8 cellular contexts compared by ENCODE assay signal in the genomic region with DNA sequence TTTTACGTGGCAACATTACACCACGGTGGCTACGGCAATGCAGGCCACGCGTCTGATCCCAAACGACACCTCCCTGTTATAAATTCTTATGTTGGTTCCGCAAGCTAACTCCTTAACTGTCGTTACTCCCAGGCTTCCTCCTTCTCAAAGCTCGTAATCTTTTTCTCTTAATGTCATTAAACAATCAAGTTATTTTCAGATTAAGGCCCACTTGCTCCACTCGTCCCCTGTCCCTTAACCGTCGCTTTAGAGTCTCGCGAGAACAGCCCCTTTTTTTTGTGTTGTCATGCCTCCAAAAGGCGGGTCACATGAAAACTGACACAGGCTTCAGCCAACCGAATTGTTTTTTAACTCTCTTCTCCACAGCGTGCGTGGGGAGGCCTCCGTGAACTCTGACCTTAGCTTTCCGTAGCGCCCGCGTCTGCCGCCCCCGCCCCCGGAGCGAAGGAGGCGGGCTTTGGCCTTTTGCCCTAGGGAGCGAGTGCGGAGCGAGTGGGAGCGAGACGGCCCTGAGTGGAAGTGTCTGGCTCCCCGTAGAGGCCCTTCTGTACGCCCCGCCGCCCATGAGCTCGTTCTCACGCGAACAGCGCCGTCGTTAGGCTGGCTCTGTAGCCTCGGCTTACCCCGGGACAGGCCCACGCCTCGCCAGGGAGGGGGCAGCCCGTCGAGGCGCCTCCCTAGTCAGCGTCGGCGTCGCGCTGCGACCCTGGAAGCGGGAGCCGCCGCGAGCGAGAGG. TPM values are rescaled to one million over a fixed set of nuclear protein-coding genes. Genes with fewer than 3 reads are reported as not detected.
DNase-seq lines count a peak whose midpoint lies in the region; ATAC-seq, FAIRE-seq and TF ChIP-seq lines count a peak whose summit lies in the region.

A gene (plus strand): TSS at position 463 of the 736 bp plus-strand sequence. CDS start 360 bp downstream, outside the sequence.

- H3K36me3 ChIP-seq in Karpas-422 (ENCODE audit: insufficient read depth, low read length) (peaks cover 12% of the 10 kb centered on the region; the same call in 1 of the 2 replicates), esophagus muscularis mucosa (no peaks in the 10 kb centered on the region)

- peak within 1 kb of the TSS; percentile 95 for H3K4me2 ChIP-seq in Karpas-422 (ENCODE audit: low read depth, low read length, poor library complexity, severe bottlenecking)

- H3K4me1 ChIP-seq in Karpas-422 (ENCODE audit: low read length) (peaks cover 37% of the 10 kb centered on the region), esophagus muscularis mucosa (peaks cover 34 to 51% (median 44%) of the 10 kb centered on the region in 4 donors)

- no peak for TF ChIP-seq EP300 in esophagus muscularis mucosa (IDR thresholded peaks at IDR 0.05)

- no peaks in the 10 kb centered on the region for H3K9me2 ChIP-seq in Karpas-422 (replicated peaks; ENCODE audit: insufficient read depth, low read length)

- whole genome bisulfite sequencing in esophagus muscularis mucosa = under 1% methylated on average over 42 of the region's 61 CpGs

- H3K4me3 ChIP-seq in Karpas-422 (ENCODE audit: low read length) (peak within 1 kb of the TSS; percentile 96), esophagus muscularis mucosa (peak within 1 kb of the TSS; percentile 76 to 95 (median 84))

- H3K27me3 ChIP-seq in Karpas-422 (ENCODE audit: low read length) = no peaks in the 10 kb centered on the region
- no peaks in the 10 kb centered on the region for H3K27me3 ChIP-seq in esophagus muscularis mucosa

- peak in 1 of 3 experiments; percentile 14 for TF ChIP-seq CTCF in esophagus muscularis mucosa (IDR thresholded peaks at IDR 0.05)

- H3K27ac ChIP-seq in Karpas-422 (ENCODE audit: low read length) = peak within 1 kb of the TSS; percentile 83
- peak within 1 kb of the TSS; percentile 95 to 99 (median 97) for H3K27ac ChIP-seq in esophagus muscularis mucosa (replicated peaks in 1 of 4)

- ATAC-seq in GM21825 (IDR thresholded peaks at IDR 0.05; ENCODE audit: unreplicated experiment) = peak; percentile 77

- peak within 1 kb of the TSS; percentile 98 for H3K9ac ChIP-seq in Karpas-422 (ENCODE audit: low read length)

- DNase-seq in DMS79 (lab: John Stamatoyannopoulos, UW) (peak; percentile 85), Karpas-422 (peak; percentile 99), RCC 7860 (ENCODE audit: low spot score) (peak; percentile 94), activated T-helper 1 cell treated with Interleukin-2 at 50 U/mL for 16 hours (ENCODE audit: low read depth) (peak; percentile 92), esophagus muscularis mucosa (ENCODE audit: extremely low spot score) (peak; percentile 100), myocyte (ENCODE audit: low read depth) (peak; percentile 100)
- peak; percentile 89 to 94 for DNase-seq in stimulated activated CD8-positive, alpha-beta memory T cell treated with anti-CD3 and anti-CD28 coated beads, Interleukin-7, amount 100 ng/mL, for 48 hours (ENCODE audit: extremely low read depth in 1 of 2, low read depth in 1 of 2)

- intact Hi-C loops in esophagus muscularis mucosa (cut with DNase I) = no loop called here

- peak; percentile 79 for FAIRE-seq in RCC 7860 (lab: Jason Lieb, UNC)

- H3K9me3 ChIP-seq in Karpas-422 (ENCODE audit: low read length) (no peaks in the 10 kb centered on the region), esophagus muscularis mucosa (no peaks in the 10 kb centered on the region)

- TF ChIP-seq POLR2A in esophagus muscularis mucosa (IDR thresholded peaks at IDR 0.05; ENCODE audit: low read depth) = peak; percentile 65

- peak within 1 kb of the TSS; percentile 84 for H2AFZ ChIP-seq in Karpas-422 (ENCODE audit: low read length)

- peaks cover 24% of the 10 kb centered on the region for H4K20me1 ChIP-seq in Karpas-422 (ENCODE audit: insufficient read depth, low read depth, low read length)

- peaks cover 49% of the 10 kb centered on the region for H3K79me2 ChIP-seq in Karpas-422 (ENCODE audit: low read length)

RNA-seq across cellular contexts. Expression of the gene that starts here (rescaled TPM):
- total RNA-seq in Karpas-422 (2014; rRNA removed; shearing (Covaris generic); ENCODE audit: low replicate concordance) = 79.7 and 117 TPM in 2 replicates
- total RNA-seq in esophagus muscularis mucosa (10 to 100 TPM; 56.8 to 85.3 (median 75.7) TPM), myocyte (86.0 and 124 TPM in 2 replicates)
- polyA plus RNA-seq in myocyte (2012) = 46.5 TPM

Comparison
In these comparisons a context has a peak if more than half of its experiments do, and no peak if none do; other contexts are left out.
1. Peak in every context shown above with its lines: DNase-seq, ATAC-seq, H3K4me3 ChIP-seq and H3K27ac ChIP-seq.